In genomic region chrX:91773943-91774342, GRCh38 we compare ENCODE assay signal across 10 cellular contexts. TPM values are rescaled to one million over a fixed set of nuclear protein-coding genes. Genes with fewer than 3 reads are reported as not detected.
DNase-seq lines count a peak whose midpoint lies in the region; ATAC-seq, FAIRE-seq and TF ChIP-seq lines count a peak whose summit lies in the region.
"Not testable (repeated sequence)": the region's sequence is repeated elsewhere in the genome, so short reads cannot be mapped to it uniquely, and the experiment has no call there.
"Had no signal": no experiment of that assay in that cellular context is flagged by ENCODE, and none has a peak within 500 bp of the region (broad histone marks: within the 10 kb centered on the region; RNA-seq: fewer than 3 reads in every experiment).

No MANE protein-coding gene starts in this region.

- not testable (repeated sequence) for H3K9me3 ChIP-seq in A549; OCI-LY1 (ENCODE audit: low read length); H1 (ENCODE audit: insufficient read depth in 2 of 2, low read depth in 1 of 2, low read length in 1 of 2)

- not testable (repeated sequence) for H3K36me3 Mint-ChIP-seq in neural crest cell (ENCODE audit: low read depth)

- H2BK12ac ChIP-seq in H1 (ENCODE audit: low read depth, low read length): not testable (repeated sequence)

- not testable (repeated sequence) for H3K27ac ChIP-seq in A549; OCI-LY1 (ENCODE audit: low read depth, low read length, poor library complexity, severe bottlenecking); H1 (ENCODE audit: low read depth, low read length)

- not testable (repeated sequence) for H3K4me3 ChIP-seq in A549; NB4 (ENCODE audit: low read depth, low read length); OCI-LY1 (ENCODE audit: low read depth, low read length, poor library complexity, severe bottlenecking); H1 (ENCODE audit: extremely low read depth in 1 of 4, insufficient read depth in 2 of 4, low read depth in 3 of 4, low read length in 4 of 4)

- H3K56ac ChIP-seq in H1 (replicated peaks; ENCODE audit: insufficient read length, low read depth, low read length): not testable (repeated sequence)

- H2BK120ac ChIP-seq in H1 (replicated peaks; ENCODE audit: low read depth, low read length): not testable (repeated sequence)

- H3K18ac ChIP-seq in H1 (ENCODE audit: extremely low read depth, low read length): not testable (repeated sequence)

- POLR2A ChIA-PET in A549 (lab: Yijun Ruan, JAX); H1 (lab: Charles Lee; ENCODE audit: partially characterized antibody): not testable (repeated sequence)

- not testable (repeated sequence) for H2BK15ac ChIP-seq in H1 (ENCODE audit: low read length)

- H4K20me1 ChIP-seq in OCI-LY1 (ENCODE audit: insufficient read depth, low read length); H1 (replicated peaks in 1 of 2; ENCODE audit: control insufficient read depth in 1 of 2, insufficient read depth in 2 of 2, low read length in 2 of 2): not testable (repeated sequence)

- H3K27me3 ChIP-seq in OCI-LY1 (ENCODE audit: insufficient read depth, low read length); H1 (replicated peaks in 1 of 4; ENCODE audit: control insufficient read depth in 3 of 4, extremely low read depth in 1 of 4, insufficient read depth in 3 of 4, low read length in 3 of 4): not testable (repeated sequence)

- H2BK5ac ChIP-seq in H1 (ENCODE audit: low read depth, low read length): not testable (repeated sequence)

- H3K23me2 ChIP-seq in H1 (ENCODE audit: low read depth, low read length): not testable (repeated sequence)

- H3K9me3 Mint-ChIP-seq in neural crest cell: not testable (repeated sequence)

- not testable (repeated sequence) for H3K79me1 ChIP-seq in H1 (ENCODE audit: low read depth, low read length)

- H3K27me3 Mint-ChIP-seq in neural crest cell (ENCODE audit: low read depth): peaks cover 23% of the 10 kb centered on the region

- not testable (repeated sequence) for H2AFZ ChIP-seq in OCI-LY1 (ENCODE audit: low read length); H1 (ENCODE audit: low read length)

- H3K27ac Mint-ChIP-seq in neural crest cell (ENCODE audit: unreplicated experiment): not testable (repeated sequence)

- not testable (repeated sequence) for TF ChIP-seq RAD21 in A549 (conservative IDR thresholded peaks at IDR 0.05 in 1 of 2, IDR thresholded peaks at IDR 0.05 in 1 of 2); H1 (IDR thresholded peaks at IDR 0.05 in 1 of 2, conservative IDR thresholded peaks at IDR 0.05 in 1 of 2; ENCODE audit: low read depth in 2 of 2, low read length in 2 of 2)

- H3K4ac ChIP-seq in H1 (replicated peaks; ENCODE audit: insufficient read length, low read depth, low read length): not testable (repeated sequence)

- not testable (repeated sequence) for H4K5ac ChIP-seq in H1 (ENCODE audit: insufficient read length, low read depth, low read length)

- FAIRE-seq in A549 (lab: Jason Lieb, UNC): peak; percentile 73
- FAIRE-seq in H54 (lab: Jason Lieb, UNC): peak; percentile 84
- peak; percentile 95 for FAIRE-seq in H1 (lab: Jason Lieb, UNC)

- CTCF ChIA-PET in A549 (lab: Yijun Ruan, JAX); H1 (lab: Charles Lee; ENCODE audit: partially characterized antibody): not testable (repeated sequence)

- ATAC-seq in A549: not testable (repeated sequence)

- H2AK5ac ChIP-seq in H1 (ENCODE audit: low read depth, low read length): not testable (repeated sequence)

- not testable (repeated sequence) for H3K4me3 Mint-ChIP-seq in neural crest cell

- H3K14ac ChIP-seq in H1 (ENCODE audit: insufficient read length): not testable (repeated sequence)

- not testable (repeated sequence) for H3K9ac ChIP-seq in OCI-LY1 (ENCODE audit: low read length); H1 (replicated peaks in 1 of 4; ENCODE audit: extremely low read depth in 1 of 4, low read depth in 3 of 4, low read length in 3 of 4)

- not testable (repeated sequence) for TF ChIP-seq CTCF in A549 (IDR thresholded peaks at IDR 0.05); NB4 (IDR thresholded peaks at IDR 0.05; ENCODE audit: low read depth, low read length); H1 (IDR thresholded peaks at IDR 0.05; ENCODE audit: control extremely low read depth in 1 of 3, insufficient read depth in 1 of 3, low read depth in 1 of 3, low read length in 3 of 3)
- peak; percentile 17; the same call in 1 of the 2 replicates for TF ChIP-seq CTCF in OCI-LY1 (IDR thresholded peaks at IDR 0.05; ENCODE audit: low read length)
- peak; percentile 28 for TF ChIP-seq CTCF in neural crest cell (conservative IDR thresholded peaks at IDR 0.05)

- not testable (repeated sequence) for H3K4me1 ChIP-seq in A549; OCI-LY1 (ENCODE audit: insufficient read depth, low read length, severe bottlenecking); H1 (replicated peaks in 1 of 4; ENCODE audit: control insufficient read depth in 3 of 4, insufficient read depth in 4 of 4, low read length in 3 of 4)

- not testable (repeated sequence) for TF ChIP-seq POLR2A in A549 (IDR thresholded peaks at IDR 0.05; ENCODE audit: low read length); H54 (IDR thresholded peaks at IDR 0.05; ENCODE audit: low read depth, low read length); NB4 (IDR thresholded peaks at IDR 0.05; ENCODE audit: extremely low read depth, insufficient read length); H1 (IDR thresholded peaks at IDR 0.05; ENCODE audit: control extremely low read depth in 1 of 2, low read depth in 2 of 2, low read length in 2 of 2)

- H3K4me2 ChIP-seq in A549; OCI-LY1 (ENCODE audit: low read length); H1 (ENCODE audit: insufficient read depth in 1 of 2, low read depth in 2 of 2, low read length in 2 of 2): not testable (repeated sequence)

- not testable (repeated sequence) for H3K79me2 ChIP-seq in OCI-LY1 (ENCODE audit: insufficient read depth, low read length); H1 (ENCODE audit: control insufficient read depth in 1 of 2, insufficient read depth in 2 of 2, low read length in 2 of 2)

- in situ Hi-C loops in SK-MEL-5 (cut with HindIII; ENCODE audit: low pct_unique_long_range_greater_than_20kb, low sequenced_read_pairs): not testable (repeated sequence)

- H3F3A ChIP-seq in OCI-LY1 (ENCODE audit: insufficient read depth, low read length): not testable (repeated sequence)

- not testable (repeated sequence) for H4K8ac ChIP-seq in H1 (ENCODE audit: extremely low read depth, insufficient read depth, low read length)

- not testable (repeated sequence) for H3K4me1 Mint-ChIP-seq in neural crest cell

- not testable (repeated sequence) for H3K36me3 ChIP-seq in OCI-LY1 (ENCODE audit: insufficient read depth, low read length); H1 (ENCODE audit: control insufficient read depth in 2 of 4, insufficient read depth in 4 of 4, low read length in 3 of 4)

- DNase-seq in A549 (ENCODE audit: low read depth in 1 of 2, low spot score in 1 of 2); H54 (ENCODE audit: insufficient read length, low spot score); H1 (ENCODE audit: low read depth in 1 of 2, low spot score in 2 of 2); neural crest cell (ENCODE audit: low read depth, low spot score): not testable (repeated sequence)
- DNase-seq in NB4 (ENCODE audit: low read depth) (peak; percentile 1), SK-MEL-5 (ENCODE audit: low read depth, low spot score) (peak; percentile 3)

- not testable (repeated sequence) for H3K23ac ChIP-seq in H1 (ENCODE audit: insufficient read length)

- not testable (repeated sequence) for H3K9me2 ChIP-seq in OCI-LY1 (ENCODE audit: low read depth, low read length)

- TF ChIP-seq EP300 in A549 (IDR thresholded peaks at IDR 0.05); H1 (IDR thresholded peaks at IDR 0.05; ENCODE audit: borderline replicate concordance in 1 of 2, low read depth in 2 of 2, low read length in 2 of 2): not testable (repeated sequence)

- WGBS in A549 (ENCODE audit: missing lambda C conversion rate): 11% methylated on average over 3 of the region's 3 CpGs
- 47% methylated on average over 3 of the region's 3 CpGs; no CpG with 5 or more reads in 1 of the 2 experiments for WGBS in H1 (ENCODE audit: extremely low coverage in 1 of 2, insufficient coverage in 1 of 2, insufficient read length in 1 of 2, insufficient replicate concordance in 2 of 2, low coverage in 1 of 2, low lambda C conversion rate in 2 of 2, missing lambda C conversion rate in 1 of 2), 2 experiments

- H4K91ac ChIP-seq in H1 (replicated peaks; ENCODE audit: insufficient read length, low read length): not testable (repeated sequence)

- H2BK20ac ChIP-seq in H1 (ENCODE audit: low read length): not testable (repeated sequence)

RNA-seq across cellular contexts. Expression of gene PCDH11X, which starts 5.2 kb away (rescaled TPM):
- polyA plus RNA-seq in A549 (2011; rRNA removed): not detected in 2 replicates
- polyA plus RNA-seq in A549 (2012; cell fraction: cytosol; rRNA removed): not detected in 2 replicates
- polyA plus RNA-seq in A549 (2012; cell fraction: nucleus; rRNA removed): not detected in 2 replicates
- polyA plus RNA-seq in A549 (2017; fragmentation: RNase III; extraction: RNeasy Plus Mini Kit Qiagen cat#74134 plus additional on column Dnase treatment): 0.01 to 0.03 TPM (median 0.03 TPM) in 3 replicates
- not detected in 2 replicates for polyA minus RNA-seq in A549 (2011; rRNA and poly(A)+ RNA removed)
- under 0.01 and 0.05 TPM in 2 replicates for total RNA-seq in SK-MEL-5 (2014; rRNA removed; shearing (Covaris generic))
- 0.03 and 0.04 TPM in 2 replicates for polyA plus RNA-seq in SK-MEL-5 (2015; cell fraction: cytosol; rRNA removed)
- 0.26 TPM in 1 of 2 replicates, not detected in the other for polyA plus RNA-seq in SK-MEL-5 (2015; cell fraction: nucleus; rRNA removed)
- total RNA-seq in H1 (2021; fragmentation: NEBNext Ultra II Directional; extraction: Animal tissue kit (Norgen Biotek cat#: 25700)): 7.4 and 7.9 TPM in 2 replicates
- 3.2 and 4.3 TPM in 2 replicates for polyA plus RNA-seq in H1 (2011; rRNA removed)
- polyA plus RNA-seq in H1 (2011; cell fraction: cytosol; rRNA removed): 4.0 TPM
- polyA plus RNA-seq in H1 (2011; cell fraction: nucleus; rRNA removed): 6.9 TPM
- polyA plus RNA-seq in H1 (2012, experiment 1 of 2): 4.3 to 6.7 TPM (median 6.1 TPM) in 4 replicates
- 0.25 TPM for polyA plus RNA-seq in H1 (2012, experiment 2 of 2)
- 8.3 TPM for polyA plus RNA-seq in H1 (2013, experiment 1 of 2)
- polyA plus RNA-seq in H1 (2013, experiment 2 of 2): 7.3 TPM
- 56.2 and 82.3 TPM in 2 replicates for polyA minus RNA-seq in H1 (2011; rRNA and poly(A)+ RNA removed)
- 15.6 TPM for polyA minus RNA-seq in H1 (2011; cell fraction: cytosol; rRNA and poly(A)+ RNA removed)
- polyA minus RNA-seq in H1 (2011; cell fraction: nucleus; rRNA and poly(A)+ RNA removed): 108 TPM
- total RNA-seq in neural crest cell: 1.9 TPM in 2 replicates
- total RNA-seq: CD4-positive, alpha-beta memory T cell; RPMI7951; SJSA1 had no signal
- polyA plus RNA-seq: CD4-positive, alpha-beta memory T cell had no signal
